Comparison of ENCODE assay signal across 1 cellular context in genomic region chr17:42679492-42680330, GRCh38.
TF ChIP-seq lines count a peak whose summit lies in the region.

No MANE protein-coding gene starts in this region.

TF ChIP-seq in endothelial cell of umbilical vein, 7 proteins besides CTCF, POLR2A, EP300 and RAD21 (continued from another document):
- peak; percentile 56 for TF ChIP-seq MAX (IDR thresholded peaks at IDR 0.05; ENCODE audit: insufficient read depth, insufficient read length)
